ENCODE assay signal across 17 cellular contexts in genomic region chr4:37549003-37549402, GRCh38.
DNase-seq lines count a peak whose midpoint lies in the region; ATAC-seq and TF ChIP-seq lines count a peak whose summit lies in the region.
"Had no signal": no experiment of that assay in that cellular context is flagged by ENCODE, and none has a peak within 500 bp of the region (broad histone marks: within the 10 kb centered on the region; RNA-seq: fewer than 3 reads in every experiment).

No MANE protein-coding gene starts in this region.

- no peak overlapping the region for H2AK5ac ChIP-seq in IMR-90 (ENCODE audit: low read depth, low read length)

- no peak overlapping the region for H3K4ac ChIP-seq in IMR-90 (ENCODE audit: low read depth, low read length)

- no peak overlapping the region for H3K9ac ChIP-seq in IMR-90 (ENCODE audit: low read depth, low read length)
- no peak overlapping the region for H3K9ac ChIP-seq in colonic mucosa (ENCODE audit: low read depth in 2 of 2, low read length in 2 of 2)
- H3K9ac ChIP-seq: parathyroid adenoma had no signal

- no peak overlapping the region for H3K4me3 ChIP-seq in AG10803 (ENCODE audit: low read length)
- no peak overlapping the region for H3K4me3 ChIP-seq in IMR-90 (ENCODE audit: insufficient read depth, low read depth, low read length)
- H3K4me3 ChIP-seq in astrocyte of the spinal cord (ENCODE audit: low read depth, low read length): no peak overlapping the region
- no peak overlapping the region for H3K4me3 ChIP-seq in colonic mucosa
- H3K4me3 ChIP-seq: adrenal gland, dorsolateral prefrontal cortex, mucosa of descending colon, testis had no signal

- H3K27me3 ChIP-seq in IMR-90 (ENCODE audit: control insufficient read depth, insufficient read depth, low read length) (no peaks in the 10 kb centered on the region), colonic mucosa (no peaks in the 10 kb centered on the region)
- H3K27me3 ChIP-seq: adrenal gland, BE2C, dorsolateral prefrontal cortex, testis had no signal

- TF ChIP-seq CTCF in AG10803 (conservative IDR thresholded peaks at IDR 0.05; ENCODE audit: low read length): no peak
- no peak for TF ChIP-seq CTCF in IMR-90 (conservative IDR thresholded peaks at IDR 0.05; ENCODE audit: low read depth, low read length)
- no peak for TF ChIP-seq CTCF in astrocyte of the spinal cord (IDR thresholded peaks at IDR 0.05; ENCODE audit: low read depth, low read length)
- TF ChIP-seq CTCF in colonic mucosa (IDR thresholded peaks at IDR 0.05): no peak

- H3K18ac ChIP-seq in IMR-90 (ENCODE audit: low read depth, low read length): no peak overlapping the region

- in situ Hi-C loops in IMR-90 (cut with MboI; ENCODE audit: low sequenced_read_pairs): no loop called here
- in situ Hi-C loops in astrocyte of the spinal cord (cut with HindIII; ENCODE audit: low sequenced_read_pairs): no loop called here

- TF ChIP-seq POLR2A in IMR-90 (IDR thresholded peaks at IDR 0.05; ENCODE audit: low read depth, low read length): no peak

- no peaks in the 10 kb centered on the region for H3K9me1 ChIP-seq in IMR-90 (ENCODE audit: insufficient read depth, low read length)

- no peaks in the 10 kb centered on the region for H3K4me1 ChIP-seq in IMR-90 (ENCODE audit: control insufficient read depth, insufficient read depth, low read length)
- no peaks in the 10 kb centered on the region for H3K4me1 ChIP-seq in colonic mucosa
- H3K4me1 ChIP-seq: adrenal gland, BE2C, parathyroid adenoma, testis had no signal

- no peak overlapping the region for H3K4me2 ChIP-seq in IMR-90 (ENCODE audit: low read depth, low read length)

- WGBS in IMR-90 (ENCODE audit: extremely low coverage in 2 of 2, insufficient read length in 1 of 2), 2 experiments: 40% methylated on average over 1 of the region's 6 CpGs; no CpG with 5 or more reads in 1 of the 2 experiments

- no peak for TF ChIP-seq RAD21 in IMR-90 (IDR thresholded peaks at IDR 0.05; ENCODE audit: low read length)

- no peak overlapping the region for H4K91ac ChIP-seq in IMR-90 (ENCODE audit: insufficient read depth, low read depth, low read length)

- dilution Hi-C loops in IMR-90 (cut with HindIII; ENCODE audit: low sequenced_read_pairs, unreplicated experiment): no loop called here

- CTCF ChIA-PET in IMR-90 (lab: Yijun Ruan, JAX): interaction anchor here (0.7 kb wide), 1 partner anchor 208 kb away, joined by 7 read pairs; no protein-coding TSS in a partner anchor

- POLR2A ChIA-PET in IMR-90 (lab: Charles Lee; ENCODE audit: unreplicated experiment): no interaction called here

- no peak overlapping the region for H4K8ac ChIP-seq in IMR-90 (ENCODE audit: low read depth in 2 of 2, low read length in 2 of 2)

- no peak overlapping the region for H3K27ac ChIP-seq in IMR-90 (ENCODE audit: insufficient read depth, low read length)
- no peak overlapping the region for H3K27ac ChIP-seq in colonic mucosa
- H3K27ac ChIP-seq: adrenal gland, dorsolateral prefrontal cortex, parathyroid adenoma, testis had no signal

- H2BK5ac ChIP-seq in IMR-90 (ENCODE audit: low read depth, low read length, poor library complexity, severe bottlenecking): no peak overlapping the region

- H3K79me1 ChIP-seq in IMR-90 (ENCODE audit: low read depth in 1 of 2, low read length in 2 of 2): no peaks in the 10 kb centered on the region

- no peak overlapping the region for H2BK15ac ChIP-seq in IMR-90 (ENCODE audit: low read depth, low read length)

- intact Hi-C loops in IMR-90 (cut with micrococcal nuclease) (no loop called here), colonic mucosa (cut with DNase I) (no loop called here)

- H3K56ac ChIP-seq in IMR-90 (ENCODE audit: extremely low read depth, insufficient read depth, low read length): no peak overlapping the region

- ATAC-seq in IMR-90 (ENCODE audit: low read depth) (no peak), HG03045 (IDR thresholded peaks at IDR 0.05; ENCODE audit: unreplicated experiment) (no peak)
- ATAC-seq: mucosa of descending colon had no signal

- H3K9me3 ChIP-seq in IMR-90 (ENCODE audit: control insufficient read depth, insufficient read depth, low read length) (no peaks in the 10 kb centered on the region), colonic mucosa (no peaks in the 10 kb centered on the region)
- H3K9me3 ChIP-seq: adrenal gland, BE2C, testis had no signal

- no peak overlapping the region for H2AFZ ChIP-seq in IMR-90 (replicated peaks; ENCODE audit: low read length, poor library complexity)
- H2AFZ ChIP-seq: parathyroid adenoma had no signal

- no peak overlapping the region for H2BK20ac ChIP-seq in IMR-90 (ENCODE audit: low read depth, low read length)

- no peak overlapping the region for H3K23ac ChIP-seq in IMR-90 (ENCODE audit: low read depth, low read length)

- no TSS peak for BruUV-seq in IMR-90 (replicated peaks; lab: Mats Ljungman, UMichigan)

- H2BK120ac ChIP-seq in IMR-90 (ENCODE audit: low read depth, low read length): no peak overlapping the region

- no peak overlapping the region for H2AK9ac ChIP-seq in IMR-90 (replicated peaks; ENCODE audit: low read depth, low read length, poor library complexity)

- H4K20me1 ChIP-seq in IMR-90 (ENCODE audit: insufficient read depth, low read length): no peaks in the 10 kb centered on the region

- no peak overlapping the region for H4K5ac ChIP-seq in IMR-90 (ENCODE audit: low read depth, low read length)

- H3K36me3 ChIP-seq in IMR-90 (ENCODE audit: control insufficient read depth, insufficient read depth, low read length) (no peaks in the 10 kb centered on the region), colonic mucosa (no peaks in the 10 kb centered on the region)
- H3K36me3 ChIP-seq: adrenal gland, BE2C had no signal

- H3K14ac ChIP-seq in IMR-90 (replicated peaks; ENCODE audit: low read depth, low read length): no peak overlapping the region

- peak; percentile 39 for DNase-seq in AG10803 (ENCODE audit: low read depth)
- DNase-seq in IMR-90: peak; percentile 67
- DNase-seq in astrocyte of the spinal cord (ENCODE audit: low read depth, low spot score): peak; percentile 72
- DNase-seq in kidney tubule cell (ENCODE audit: low spot score): peak; percentile 99
- DNase-seq in NCI-H1092 (lab: John Stamatoyannopoulos, UW): no peak
- DNase-seq in colonic mucosa: no peak
- DNase-seq in activated CD8-positive, alpha-beta memory T cell treated with anti-CD3 and anti-CD28 coated beads, Interleukin-2, amount 50 U/mL, for 48 hours: no peak
- DNase-seq: activated CD4-positive, alpha-beta T cell treated with anti-CD3 and anti-CD28 coated beads for 48 hours; adrenal gland; BE2C; dorsolateral prefrontal cortex; foreskin melanocyte; mucosa of descending colon; NCI-H446 treated with DMSO at 0.1 percent for 48 hours; testis had no signal

TF ChIP-seq in IMR-90, 13 proteins besides CTCF, POLR2A, EP300 and RAD21:
- TF ChIP-seq ELK1 (IDR thresholded peaks at IDR 0.05; ENCODE audit: borderline replicate concordance, low read depth, low read length) (no peak), RFX5 (IDR thresholded peaks at IDR 0.05; ENCODE audit: low read depth, low read length) (no peak), BHLHE40 (IDR thresholded peaks at IDR 0.05; ENCODE audit: low read depth, low read length) (no peak), NFE2L2 (IDR thresholded peaks at IDR 0.05; ENCODE audit: low read depth, low read length) (no peak), RCOR1 (IDR thresholded peaks at IDR 0.05; ENCODE audit: insufficient replicate concordance, low read length) (no peak), CEBPB (IDR thresholded peaks at IDR 0.05; ENCODE audit: low read depth, low read length) (no peak)

Comparison
In these comparisons a context has a peak if more than half of its experiments do, and no peak if none do; other contexts are left out.
1. DNase-seq: peak in AG10803 (single experiment), IMR-90 (single experiment), astrocyte of the spinal cord (single experiment) and kidney tubule cell (single experiment); none in NCI-H1092 (single experiment), colonic mucosa (single experiment) and activated CD8-positive, alpha-beta memory T cell treated with anti-CD3 and anti-CD28 coated beads, Interleukin-2, amount 50 U/mL, for 48 hours (single experiment).